ENCODE assay signal across 35 cellular contexts in the genomic region with DNA sequence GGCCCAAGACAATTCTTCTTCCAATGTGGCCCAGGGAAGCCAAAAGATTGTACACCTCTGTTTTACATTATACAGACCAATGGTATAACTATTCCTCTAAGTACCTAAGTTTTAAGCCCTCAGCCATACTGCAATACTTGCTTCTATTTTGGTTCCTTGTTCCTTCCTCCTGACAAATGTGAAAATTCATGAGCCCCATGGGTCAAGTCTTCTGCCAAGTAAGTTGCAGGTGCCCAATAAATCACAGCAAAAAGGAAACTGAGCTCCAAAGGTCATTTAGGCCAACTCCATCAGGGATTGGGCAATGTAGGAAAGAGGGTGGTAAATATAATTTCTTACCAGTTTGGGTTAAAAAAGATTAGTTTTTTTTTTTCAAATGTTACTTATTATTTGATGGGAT. TPM values are rescaled to one million over a fixed set of nuclear protein-coding genes. Genes with fewer than 3 reads are reported as not detected.
DNase-seq lines count a peak whose midpoint lies in the region; ATAC-seq and TF ChIP-seq lines count a peak whose summit lies in the region.
"Had no signal": no experiment of that assay in that cellular context is flagged by ENCODE, and none has a peak within 500 bp of the region (broad histone marks: within the 10 kb centered on the region; RNA-seq: fewer than 3 reads in every experiment).

No MANE protein-coding gene starts in this region.

- peaks cover 16% of the 10 kb centered on the region for H3K4me1 ChIP-seq in mucosa of descending colon (ENCODE audit: low read depth)
- H3K4me1 ChIP-seq in thoracic aorta (ENCODE audit: control insufficient read depth in 1 of 2, low read depth in 2 of 2): peaks cover 53 to 83% of the 10 kb centered on the region in 2 donors
- peaks cover 39% of the 10 kb centered on the region for H3K4me1 ChIP-seq in lower lobe of right lung

- H3K36me3 ChIP-seq in mucosa of descending colon (ENCODE audit: low read depth) (no peaks in the 10 kb centered on the region), thoracic aorta (no peaks in the 10 kb centered on the region), lower lobe of right lung (no peaks in the 10 kb centered on the region)
- H3K36me3 ChIP-seq: cardiac muscle cell had no signal

- TF ChIP-seq CTCF in mucosa of descending colon (IDR thresholded peaks at IDR 0.05) (no peak), thoracic aorta (IDR thresholded peaks at IDR 0.05) (no peak), lower lobe of right lung (IDR thresholded peaks at IDR 0.05) (no peak)

- H3K27me3 ChIP-seq in thoracic aorta (replicated peaks; ENCODE audit: insufficient read depth) (no peaks in the 10 kb centered on the region), lower lobe of right lung (ENCODE audit: low read depth) (no peaks in the 10 kb centered on the region)
- H3K27me3 ChIP-seq: cardiac muscle cell, foreskin keratinocyte, heart left ventricle had no signal

- DNase-seq in LHCN-M2 (ENCODE audit: low read depth) (peak; percentile 23), amniotic epithelial cell (ENCODE audit: low read depth) (peak; percentile 18), mucosa of descending colon (no peak), thoracic aorta (ENCODE audit: low spot score) (no peak), SHP77 (lab: John Stamatoyannopoulos, UW) (no peak), lower lobe of right lung (no peak)
- DNase-seq: activated CD4-positive, alpha-beta T cell treated with anti-CD3 and anti-CD28 coated beads, Interleukin-2, amount 50 U/mL, for 1 hour; activated CD4-positive, CD25-positive, alpha-beta regulatory T cell; activated gamma-delta T cell; activated naive CD8-positive, alpha-beta T cell treated with anti-CD3 and anti-CD28 coated beads for 36 hours; activated T-cell treated with anti-CD3 and anti-CD28 coated beads, Interleukin-2, amount 50 U/mL, for 24 hours; aorta; Calu3; DMS79; effector memory CD4-positive, alpha-beta T cell; foreskin keratinocyte; GDM1; GOT3; heart left ventricle; KBM-7; midbrain; NCI-H2107; NCI-H82; SK-N-SH; stimulated activated naive B cell treated with anti-CD40 and anti-IgM and Interleukin-4, amounts not matched to agents 10 μg/mL and 1 μg/mL and 100 μg/mL, for 72 hours had no signal

- H3K27ac ChIP-seq in thoracic aorta (peak overlapping the region; percentile 20 to 57), lower lobe of right lung (no peak overlapping the region)
- H3K27ac ChIP-seq: cardiac muscle cell, foreskin keratinocyte, heart left ventricle, skin epidermis had no signal

- ATAC-seq in mucosa of descending colon (peak; percentile 47), thoracic aorta (ENCODE audit: insufficient number of reproducible peaks, low FRiP score, low read depth) (no peak), GM19452 (IDR thresholded peaks at IDR 0.05; ENCODE audit: unreplicated experiment) (no peak), lower lobe of right lung (no peak), HG03460 (IDR thresholded peaks at IDR 0.05; ENCODE audit: unreplicated experiment) (no peak)
- ATAC-seq: foreskin keratinocyte; heart left ventricle; stimulated activated naive B cell treated with anti-CD40 and anti-IgM and Interleukin-4, amounts not matched to agents 10 μg/mL and 1 μg/mL and 100 μg/mL, for 72 hours had no signal

- intact Hi-C loops in mucosa of descending colon (cut with DNase I, micrococcal nuclease): no loop called here
- intact Hi-C loops in lower lobe of right lung (cut with DNase I): no loop called here

- no peaks in the 10 kb centered on the region for H3K9me3 ChIP-seq in mucosa of descending colon
- no peaks in the 10 kb centered on the region for H3K9me3 ChIP-seq in thoracic aorta
- no peaks in the 10 kb centered on the region for H3K9me3 ChIP-seq in lower lobe of right lung
- H3K9me3 ChIP-seq: heart left ventricle, SK-N-SH had no signal

- H3K4me3 ChIP-seq in mucosa of descending colon (no peak overlapping the region), thoracic aorta (peak overlapping the region; percentile 2), lower lobe of right lung (no peak overlapping the region)
- H3K4me3 ChIP-seq: cardiac muscle cell, heart left ventricle, skin epidermis had no signal

RNA-seq across cellular contexts. Expression of a gene that starts 57.7 kb away (rescaled TPM):
- total RNA-seq in LHCN-M2 (2014; rRNA removed): not detected in 2 replicates
- polyA plus RNA-seq in LHCN-M2 (2012): 0.29 TPM
- not detected for total RNA-seq in mucosa of descending colon
- 1 to 10 TPM in 1 of 2 donors, not detected in 1; 9.1 TPM for total RNA-seq in thoracic aorta
- total RNA-seq in lower lobe of right lung: not detected
- total RNA-seq: activated naive CD8-positive, alpha-beta T cell treated with anti-CD3 and anti-CD28 coated beads for 36 hours; aorta; Calu3; cardiac muscle cell; foreskin keratinocyte; heart left ventricle; lower leg skin; naive thymus-derived CD8-positive, alpha-beta T cell; osteoblast; T-helper 1 cell treated with Interleukin-12 subunit alpha and Interleukin-12 subunit beta and Interleukin-4 antibody, amounts not matched to agents 30 ng/mL and 1 ng/mL, for 36 hours; ureter had no signal
- polyA plus RNA-seq: cardiac muscle cell; heart left ventricle; keratinocyte; naive thymus-derived CD8-positive, alpha-beta T cell had no signal

Comparison
In these comparisons a context has a peak if more than half of its experiments do, and no peak if none do; other contexts are left out.
1. DNase-seq: peak in LHCN-M2 (single experiment) and amniotic epithelial cell (single experiment); none in mucosa of descending colon (0 of 3), thoracic aorta (single experiment), SHP77 (0 of 2) and lower lobe of right lung (single experiment).